8 cellular contexts compared by ENCODE assay signal in genomic region chr16:24729967-24730815, GRCh38. TPM values are rescaled to one million over a fixed set of nuclear protein-coding genes. Genes with fewer than 3 reads are reported as not detected.
DNase-seq lines count a peak whose midpoint lies in the region; ATAC-seq and TF ChIP-seq lines count a peak whose summit lies in the region.

No MANE protein-coding gene starts in this region.

- no peaks in the 10 kb centered on the region for H3K27me3 Mint-ChIP-seq in activated CD4-positive, alpha-beta T cell treated with anti-CD3 and anti-CD28 coated beads for 36 hours
- no peaks in the 10 kb centered on the region for H3K27me3 Mint-ChIP-seq in mesothelial cell of epicardium (ENCODE audit: low read depth)

- H3K4me3 Mint-ChIP-seq in activated CD4-positive, alpha-beta T cell treated with anti-CD3 and anti-CD28 coated beads for 36 hours, result peak overlapping the region; percentile 99
- H3K4me3 Mint-ChIP-seq in mesothelial cell of epicardium, result peak overlapping the region; percentile 97

- ATAC-seq in activated CD4-positive, alpha-beta T cell treated with anti-CD3 and anti-CD28 coated beads for 36 hours, result peak; percentile 28
- ATAC-seq in GM18505 (IDR thresholded peaks at IDR 0.05; ENCODE audit: unreplicated experiment), result no peak

- POLR2A ChIA-PET in activated CD4-positive, alpha-beta T cell treated with anti-CD3 and anti-CD28 coated beads for 36 hours (lab: Charles Lee), result interaction anchor here (0.8 to 1.5 kb wide), 4 partner anchors 18 to 187 kb away, joined by 3 to 10 read pairs (median 6); no protein-coding TSS in a partner anchor

- no peaks in the 10 kb centered on the region for H3K9me3 Mint-ChIP-seq in activated CD4-positive, alpha-beta T cell treated with anti-CD3 and anti-CD28 coated beads for 36 hours (ENCODE audit: low read depth)
- H3K9me3 Mint-ChIP-seq in mesothelial cell of epicardium, result no peaks in the 10 kb centered on the region

- H3K27ac ChIP-seq in HL-60 (replicated peaks) (peak overlapping the region; percentile 65), substantia nigra (ENCODE audit: low read depth, low read length, poor library complexity, severe bottlenecking) (peak overlapping the region; percentile 85)

- H3K27me3 ChIP-seq in HL-60 (ENCODE audit: insufficient read depth, poor library complexity, severe bottlenecking), result no peaks in the 10 kb centered on the region

- TF ChIP-seq POLR2A in GM18505 (IDR thresholded peaks at IDR 0.05; ENCODE audit: borderline replicate concordance, extremely low read depth, insufficient read depth, insufficient read length), result no peak

- H3K27ac Mint-ChIP-seq in activated CD4-positive, alpha-beta T cell treated with anti-CD3 and anti-CD28 coated beads for 36 hours, result peak overlapping the region; percentile 99
- H3K27ac Mint-ChIP-seq in mesothelial cell of epicardium, result peak overlapping the region; percentile 96

- DNase-seq in NCI-H2196 (lab: John Stamatoyannopoulos, UW; ENCODE audit: unreplicated experiment) (peak; percentile 39), NCI-H2196 treated with DMSO at 0.1 percent for 48 hours (lab: John Stamatoyannopoulos, UW; ENCODE audit: unreplicated experiment) (no peak), HL-60 (ENCODE audit: low read depth in 1 of 2, low spot score in 1 of 2) (peak in 1 of 2 experiments; percentile 4), mesothelial cell of epicardium (ENCODE audit: low spot score in 2 of 2, unreplicated experiment in 2 of 2) (peak in 1 of 2 experiments; percentile 21), substantia nigra (lab: John Stamatoyannopoulos, UW) (peak in 26 of 49 donors; percentile 9 to 63 (median 36))
- DNase-seq in activated CD4-positive, alpha-beta T cell treated with anti-CD3 and anti-CD28 coated beads for 36 hours, result peak; percentile 63
- DNase-seq in effector CD4-positive, alpha-beta T cell, result peak; percentile 16

- no peak for TF ChIP-seq CTCF in HL-60 (IDR thresholded peaks at IDR 0.05; ENCODE audit: insufficient read depth, low read length)
- TF ChIP-seq CTCF in mesothelial cell of epicardium (IDR thresholded peaks at IDR 0.05; ENCODE audit: unreplicated experiment), result no peak

- peak overlapping the region; percentile 90 for H3K4me3 ChIP-seq in HL-60 (replicated peaks; ENCODE audit: insufficient read depth, low read length)

- H3K4me1 Mint-ChIP-seq in activated CD4-positive, alpha-beta T cell treated with anti-CD3 and anti-CD28 coated beads for 36 hours, result peaks cover 49% of the 10 kb centered on the region
- peaks cover 26% of the 10 kb centered on the region for H3K4me1 Mint-ChIP-seq in mesothelial cell of epicardium

- intact Hi-C loops in activated CD4-positive, alpha-beta T cell treated with anti-CD3 and anti-CD28 coated beads for 36 hours (cut with DNase I, micrococcal nuclease), result loop anchor here (1.0 to 5.0 kb wide), 8 partner anchors 19 to 527 kb away; partner anchors contain the start of genes ARHGAP17 (in 1 of the 2), LCMT1 (in 1 of the 2), RBBP6 (in 1 of the 2) and ZKSCAN2 (in 1 of the 2)

- CTCF ChIA-PET in activated CD4-positive, alpha-beta T cell treated with anti-CD3 and anti-CD28 coated beads for 36 hours (lab: Charles Lee), result interaction anchor here (0.6 to 1.5 kb wide), 7 partner anchors 9 to 836 kb away, joined by 3 to 6 read pairs (median 4); no protein-coding TSS in a partner anchor

- peaks cover 33% of the 10 kb centered on the region for H3K36me3 Mint-ChIP-seq in activated CD4-positive, alpha-beta T cell treated with anti-CD3 and anti-CD28 coated beads for 36 hours (ENCODE audit: low read depth)
- peaks cover 10% of the 10 kb centered on the region for H3K36me3 Mint-ChIP-seq in mesothelial cell of epicardium

RNA-seq across cellular contexts. Expression of gene TNRC6A, which starts 0.7 kb away (rescaled TPM):
- total RNA-seq in activated CD4-positive, alpha-beta T cell treated with anti-CD3 and anti-CD28 coated beads for 36 hours, result 10 to 100 TPM; 34.6 to 46.1 TPM
- total RNA-seq in mesothelial cell of epicardium, result 77.3 to 89.7 TPM (median 82.1 TPM) in 3 replicates
